In genomic region chr19:2734589-2735288, GRCh38 we compare ENCODE assay signal across 12 cellular contexts. TPM values are rescaled to one million over a fixed set of nuclear protein-coding genes. Genes with fewer than 3 reads are reported as not detected.
"Had no signal": no experiment of that assay in that cellular context is flagged by ENCODE, and none has a peak within 500 bp of the region (broad histone marks: within the 10 kb centered on the region; RNA-seq: fewer than 3 reads in every experiment).

No MANE protein-coding gene starts in this region.

- H3K36me3 ChIP-seq: colonic mucosa had no signal

- H3K9me3 Mint-ChIP-seq: activated naive CD4-positive, alpha-beta T cell treated with anti-CD3 and anti-CD28 coated beads for 36 hours; activated T-helper 17 cell treated with anti-CD3 and anti-CD28 coated beads, Interleukin-2, amount 50 U/mL, for 72 hours had no signal

- H3K4me1 ChIP-seq: colonic mucosa had no signal

- H3K27ac ChIP-seq: cardiac muscle cell, colonic mucosa, right atrium auricular region, skin epidermis, thyroid gland had no signal

- H3K9me3 ChIP-seq: colonic mucosa, right atrium auricular region, thyroid gland had no signal

- H3K27ac Mint-ChIP-seq: activated naive CD4-positive, alpha-beta T cell treated with anti-CD3 and anti-CD28 coated beads for 36 hours; activated T-helper 17 cell treated with anti-CD3 and anti-CD28 coated beads, Interleukin-2, amount 50 U/mL, for 72 hours had no signal

- H3K4me3 ChIP-seq: cardiac muscle cell, colonic mucosa, right atrium auricular region, skin epidermis, thyroid gland had no signal

- H3K4me3 Mint-ChIP-seq: activated naive CD4-positive, alpha-beta T cell treated with anti-CD3 and anti-CD28 coated beads for 36 hours; activated T-helper 17 cell treated with anti-CD3 and anti-CD28 coated beads, Interleukin-2, amount 50 U/mL, for 72 hours had no signal

- H3K4me1 Mint-ChIP-seq: activated T-helper 17 cell treated with anti-CD3 and anti-CD28 coated beads, Interleukin-2, amount 50 U/mL, for 72 hours had no signal

- DNase-seq: activated CD4-positive, alpha-beta T cell treated with anti-CD3 and anti-CD28 coated beads, Interleukin-2, amount 50 U/mL, for 1 hour; activated CD4-positive, CD25-positive, alpha-beta regulatory T cell; activated naive CD4-positive, alpha-beta T cell treated with anti-CD3 and anti-CD28 coated beads for 36 hours; activated T-cell treated with anti-CD3 and anti-CD28 coated beads for 4 hours; colonic mucosa; stimulated activated CD4-positive, alpha-beta T cell treated with anti-CD3 and anti-CD28 coated beads, Interleukin-4, amount 100 ng/mL, for 4 hours; thyroid gland had no signal

- H3K27me3 Mint-ChIP-seq: activated T-helper 17 cell treated with anti-CD3 and anti-CD28 coated beads, Interleukin-2, amount 50 U/mL, for 72 hours had no signal

- ATAC-seq: activated T-helper 17 cell treated with anti-CD3 and anti-CD28 coated beads, Interleukin-2, amount 50 U/mL, for 72 hours had no signal

- H3K27me3 ChIP-seq: cardiac muscle cell, colonic mucosa, right atrium auricular region, thyroid gland had no signal

RNA-seq across cellular contexts. Expression of gene DIRAS1, which starts 13.6 kb away (rescaled TPM):
- total RNA-seq: T-helper 1 cell treated with Interleukin-12 subunit alpha and Interleukin-12 subunit beta and Interleukin-4 antibody, amounts not matched to agents 30 ng/mL and 1 ng/mL, for 36 hours had no signal
